In the genomic region with DNA sequence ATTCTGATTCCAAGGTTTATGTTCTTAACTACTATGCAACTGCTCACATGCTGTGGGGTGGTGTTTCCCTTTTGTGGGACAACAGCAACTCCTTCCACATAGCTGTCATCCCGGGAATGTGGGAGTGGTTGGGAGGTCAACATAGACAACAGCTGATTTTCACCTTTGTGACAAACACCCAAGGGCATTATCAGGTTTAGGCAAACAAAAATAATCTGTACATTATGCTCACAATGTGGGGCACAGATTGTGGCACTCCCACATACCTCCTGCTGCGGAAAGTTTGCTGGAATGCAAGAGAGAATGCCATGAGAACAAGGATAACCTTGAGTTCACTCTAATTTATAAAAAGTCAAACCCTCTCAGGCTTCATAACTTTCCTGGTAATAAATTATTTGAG, we compare ENCODE assay signal across 23 cellular contexts.
"Had no signal": no experiment of that assay in that cellular context is flagged by ENCODE, and none has a peak within 500 bp of the region (broad histone marks: within the 10 kb centered on the region; RNA-seq: fewer than 3 reads in every experiment).

No MANE protein-coding gene starts in this region.

- H3K4me3 Mint-ChIP-seq: activated B cell treated with CpG ODN at 0.5 μM for 24 hours; activated CD4-positive, alpha-beta T cell treated with anti-CD3 and anti-CD28 coated beads, Interleukin-2, amount 10 ng/mL, durations not matched to agents 24 days and 14 days; activated CD8-positive, alpha-beta memory T cell treated with anti-CD3 and anti-CD28 coated beads, Interleukin-2, amount 10 ng/mL, durations not matched to agents 7 days and 5 days; activated naive CD4-positive, alpha-beta T cell treated with anti-CD3 and anti-CD28 coated beads, Interleukin-2, amount 10 ng/mL, durations not matched to agents 7 days and 5 days; activated naive CD8-positive, alpha-beta T cell treated with anti-CD3 and anti-CD28 coated beads for 36 hours; activated T-cell treated with anti-CD3 and anti-CD28 coated beads, Interleukin-2, amount 50 U/mL, for 24 hours; activated T-helper 1 cell treated with anti-CD3 and anti-CD28 coated beads, Interleukin-12 subunit alpha, Interleukin-12 subunit beta, Interleukin-2, Interleukin-4 antibody, amounts not matched to agents 30 ng/mL and 10 ng/mL and 1 ng/mL, durations not matched to agents 14 hours and 24 hours and 36 hours; T-cell had no signal

- H3K36me3 Mint-ChIP-seq: activated CD8-positive, alpha-beta memory T cell treated with anti-CD3 and anti-CD28 coated beads, Interleukin-2, amount 10 ng/mL, durations not matched to agents 7 days and 5 days; activated naive CD4-positive, alpha-beta T cell treated with anti-CD3 and anti-CD28 coated beads, Interleukin-2, amount 10 ng/mL, durations not matched to agents 7 days and 5 days; activated naive CD8-positive, alpha-beta T cell treated with anti-CD3 and anti-CD28 coated beads for 36 hours; T-cell had no signal

- DNase-seq: activated B cell treated with CpG ODN at 0.5 μM for 24 hours; activated CD4-positive, alpha-beta T cell treated with anti-CD3 and anti-CD28 coated beads for 1 hour; activated CD4-positive, alpha-beta T cell treated with anti-CD3 and anti-CD28 coated beads, Interleukin-2, amount 10 ng/mL, durations not matched to agents 24 days and 14 days; activated CD4-positive, alpha-beta T cell treated with anti-CD3 and anti-CD28 coated beads, Interleukin-2, amount 50 U/mL, for 48 hours; activated CD8-positive, alpha-beta memory T cell treated with anti-CD3 and anti-CD28 coated beads, Interleukin-2, amount 10 ng/mL, durations not matched to agents 7 days and 5 days; activated effector memory CD4-positive, alpha-beta T cell treated with anti-CD3 and anti-CD28 coated beads, Interleukin-2, amount 50 U/mL, for 16 hours; activated naive CD4-positive, alpha-beta T cell treated with anti-CD3 and anti-CD28 coated beads, Interleukin-2, amount 10 ng/mL, durations not matched to agents 7 days and 5 days; activated naive CD8-positive, alpha-beta T cell treated with anti-CD3 and anti-CD28 coated beads for 36 hours; activated T-cell treated with anti-CD3 and anti-CD28 coated beads, Interleukin-2, amount 50 U/mL, for 24 hours; MM.1S; NCI-H1105; NCI-H1436; NCI-H1694 treated with DMSO at 0.1 percent for 48 hours; NCI-H2029 treated with DMSO at 0.1 percent for 48 hours; NCI-H345; NCI-H510A; NCI-H526 treated with DMSO at 0.1 percent for 48 hours; NCI-H82; SIG-M5; T-cell; T-helper 2 cell; T1000 had no signal

- H3K27ac Mint-ChIP-seq: activated B cell treated with CpG ODN at 0.5 μM for 24 hours; activated CD4-positive, alpha-beta T cell treated with anti-CD3 and anti-CD28 coated beads, Interleukin-2, amount 10 ng/mL, durations not matched to agents 24 days and 14 days; activated CD8-positive, alpha-beta memory T cell treated with anti-CD3 and anti-CD28 coated beads, Interleukin-2, amount 10 ng/mL, durations not matched to agents 7 days and 5 days; activated naive CD4-positive, alpha-beta T cell treated with anti-CD3 and anti-CD28 coated beads, Interleukin-2, amount 10 ng/mL, durations not matched to agents 7 days and 5 days; activated naive CD8-positive, alpha-beta T cell treated with anti-CD3 and anti-CD28 coated beads for 36 hours; activated T-cell treated with anti-CD3 and anti-CD28 coated beads, Interleukin-2, amount 50 U/mL, for 24 hours; activated T-helper 1 cell treated with anti-CD3 and anti-CD28 coated beads, Interleukin-12 subunit alpha, Interleukin-12 subunit beta, Interleukin-2, Interleukin-4 antibody, amounts not matched to agents 30 ng/mL and 10 ng/mL and 1 ng/mL, durations not matched to agents 14 hours and 24 hours and 36 hours; T-cell had no signal

- H3K9me3 Mint-ChIP-seq: activated B cell treated with CpG ODN at 0.5 μM for 24 hours; activated CD4-positive, alpha-beta T cell treated with anti-CD3 and anti-CD28 coated beads, Interleukin-2, amount 10 ng/mL, durations not matched to agents 24 days and 14 days had no signal

- ATAC-seq: activated CD8-positive, alpha-beta memory T cell treated with anti-CD3 and anti-CD28 coated beads, Interleukin-2, amount 10 ng/mL, durations not matched to agents 7 days and 5 days; T-cell had no signal

- H3K4me1 Mint-ChIP-seq: activated B cell treated with CpG ODN at 0.5 μM for 24 hours; activated CD4-positive, alpha-beta T cell treated with anti-CD3 and anti-CD28 coated beads, Interleukin-2, amount 10 ng/mL, durations not matched to agents 24 days and 14 days; activated CD8-positive, alpha-beta memory T cell treated with anti-CD3 and anti-CD28 coated beads, Interleukin-2, amount 10 ng/mL, durations not matched to agents 7 days and 5 days; activated naive CD4-positive, alpha-beta T cell treated with anti-CD3 and anti-CD28 coated beads, Interleukin-2, amount 10 ng/mL, durations not matched to agents 7 days and 5 days; activated naive CD8-positive, alpha-beta T cell treated with anti-CD3 and anti-CD28 coated beads for 36 hours; T-cell had no signal

- H3K27me3 Mint-ChIP-seq: activated B cell treated with CpG ODN at 0.5 μM for 24 hours; activated CD4-positive, alpha-beta T cell treated with anti-CD3 and anti-CD28 coated beads, Interleukin-2, amount 10 ng/mL, durations not matched to agents 24 days and 14 days; activated CD8-positive, alpha-beta memory T cell treated with anti-CD3 and anti-CD28 coated beads, Interleukin-2, amount 10 ng/mL, durations not matched to agents 7 days and 5 days; activated naive CD4-positive, alpha-beta T cell treated with anti-CD3 and anti-CD28 coated beads, Interleukin-2, amount 10 ng/mL, durations not matched to agents 7 days and 5 days; activated naive CD8-positive, alpha-beta T cell treated with anti-CD3 and anti-CD28 coated beads for 36 hours; activated T-cell treated with anti-CD3 and anti-CD28 coated beads, Interleukin-2, amount 50 U/mL, for 24 hours; T-cell had no signal
